19 cellular contexts compared by ENCODE assay signal in genomic region chr17:74153456-74153810, GRCh38. TPM values are rescaled to one million over a fixed set of nuclear protein-coding genes. Genes with fewer than 3 reads are reported as not detected.
DNase-seq lines count a peak whose midpoint lies in the region; ATAC-seq, FAIRE-seq and TF ChIP-seq lines count a peak whose summit lies in the region.
"Had no signal": no experiment of that assay in that cellular context is flagged by ENCODE, and none has a peak within 500 bp of the region (broad histone marks: within the 10 kb centered on the region; RNA-seq: fewer than 3 reads in every experiment).

No MANE protein-coding gene starts in this region.

- H3K9me3 ChIP-seq in H1 (ENCODE audit: insufficient read depth in 2 of 2, low read depth in 1 of 2, low read length in 1 of 2): no peaks in the 10 kb centered on the region
- peaks cover 0 to 2% (median 0%) of the 10 kb centered on the region in 11 donors for H3K9me3 ChIP-seq in heart right ventricle
- H3K9me3 ChIP-seq: BLaER1 had no signal

- H2BK5ac ChIP-seq in H1 (ENCODE audit: low read depth, low read length): no peak overlapping the region

- H3K79me1 ChIP-seq in H1 (ENCODE audit: low read depth, low read length): no peaks in the 10 kb centered on the region

- H3K4me3 ChIP-seq in H1 (ENCODE audit: extremely low read depth in 1 of 4, insufficient read depth in 2 of 4, low read depth in 3 of 4, low read length in 4 of 4) (no peak overlapping the region), heart right ventricle (no peak overlapping the region)
- H3K4me3 ChIP-seq: BLaER1 had no signal

- intact Hi-C loops in heart right ventricle (cut with DNase I): no loop called here

- TF ChIP-seq RAD21 in H1 (IDR thresholded peaks at IDR 0.05 in 1 of 2, conservative IDR thresholded peaks at IDR 0.05 in 1 of 2; ENCODE audit: low read depth in 2 of 2, low read length in 2 of 2): no peak

- no peaks in the 10 kb centered on the region for H3K4me1 Mint-ChIP-seq in activated CD8-positive, alpha-beta memory T cell treated with anti-CD3 and anti-CD28 coated beads, Interleukin-2, amount 10 ng/mL, durations not matched to agents 7 days and 5 days
- H3K4me1 Mint-ChIP-seq: CD14-positive monocyte; CD4-positive, alpha-beta memory T cell had no signal

- no peak overlapping the region for H3K4me3 Mint-ChIP-seq in activated CD8-positive, alpha-beta memory T cell treated with anti-CD3 and anti-CD28 coated beads, Interleukin-2, amount 10 ng/mL, durations not matched to agents 7 days and 5 days
- H3K4me3 Mint-ChIP-seq: CD14-positive monocyte; CD4-positive, alpha-beta memory T cell had no signal

- no peak for FAIRE-seq in H1 (lab: Jason Lieb, UNC)
- FAIRE-seq: GM12892, H54, HTR-8/SVneo had no signal

- no peak overlapping the region for H2AFZ ChIP-seq in H1 (ENCODE audit: low read length)

- H4K5ac ChIP-seq in H1 (ENCODE audit: insufficient read length, low read depth, low read length): no peak overlapping the region

- no peaks in the 10 kb centered on the region for H3K79me2 ChIP-seq in H1 (ENCODE audit: control insufficient read depth in 1 of 2, insufficient read depth in 2 of 2, low read length in 2 of 2)

- H2BK15ac ChIP-seq in H1 (ENCODE audit: low read length): 0 out of 2 replicates have a peak overlapping the region, but pooled peaks have one; percentile 46

- no peaks in the 10 kb centered on the region for H3K9me3 Mint-ChIP-seq in activated CD8-positive, alpha-beta memory T cell treated with anti-CD3 and anti-CD28 coated beads, Interleukin-2, amount 10 ng/mL, durations not matched to agents 7 days and 5 days (ENCODE audit: low read depth)

- TF ChIP-seq EP300 in H1 (IDR thresholded peaks at IDR 0.05; ENCODE audit: borderline replicate concordance in 1 of 2, low read depth in 2 of 2, low read length in 2 of 2): no peak

- no peak overlapping the region for H4K8ac ChIP-seq in H1 (ENCODE audit: extremely low read depth, insufficient read depth, low read length)

- H2AK5ac ChIP-seq in H1 (ENCODE audit: low read depth, low read length): no peak overlapping the region

- ATAC-seq in activated CD8-positive, alpha-beta memory T cell treated with anti-CD3 and anti-CD28 coated beads, Interleukin-2, amount 10 ng/mL, durations not matched to agents 7 days and 5 days: no peak
- no peak for ATAC-seq in heart right ventricle

- CTCF ChIA-PET in activated CD8-positive, alpha-beta memory T cell treated with anti-CD3 and anti-CD28 coated beads, Interleukin-2, amount 10 ng/mL, durations not matched to agents 7 days and 5 days (lab: Charles Lee): no interaction called here
- CTCF ChIA-PET in H1 (lab: Charles Lee; ENCODE audit: partially characterized antibody): interaction anchor here (0.6 to 2.2 kb wide), 21 partner anchors 8 to 996 kb away, joined by 3 to 17 read pairs (median 4); no protein-coding TSS in a partner anchor

- H3K36me3 Mint-ChIP-seq in activated CD8-positive, alpha-beta memory T cell treated with anti-CD3 and anti-CD28 coated beads, Interleukin-2, amount 10 ng/mL, durations not matched to agents 7 days and 5 days: no peaks in the 10 kb centered on the region
- H3K36me3 Mint-ChIP-seq: CD14-positive monocyte; CD4-positive, alpha-beta memory T cell had no signal

- H3K14ac ChIP-seq in H1 (ENCODE audit: insufficient read length): no peak overlapping the region

- no peak overlapping the region for H2BK12ac ChIP-seq in H1 (ENCODE audit: low read depth, low read length)

- no peak overlapping the region for H2BK120ac ChIP-seq in H1 (replicated peaks; ENCODE audit: low read depth, low read length)

- peak; percentile 16 for DNase-seq in activated CD8-positive, alpha-beta memory T cell treated with anti-CD3 and anti-CD28 coated beads, Interleukin-2, amount 10 ng/mL, durations not matched to agents 7 days and 5 days
- no peak for DNase-seq in activated CD8-positive, alpha-beta memory T cell treated with anti-CD3 and anti-CD28 coated beads, Interleukin-2, amount 50 U/mL, for 4 hours
- DNase-seq in H1 (ENCODE audit: low read depth in 1 of 2, low spot score in 2 of 2) (peak in 1 of 2 experiments; percentile 8), mesenteric fat pad (ENCODE audit: low spot score) (peak; percentile 47), 8988T (no peak), heart right ventricle (no peak), NCI-H2029 treated with DMSO at 0.1 percent for 48 hours (lab: John Stamatoyannopoulos, UW) (no peak)
- DNase-seq: CD4-positive, alpha-beta memory T cell; DMS153; DMS79; GDM1; HCEC 1CT; IMR-90 had no signal

- no peak overlapping the region for H2BK20ac ChIP-seq in H1 (ENCODE audit: low read length)

- TF ChIP-seq POLR2A in H1 (IDR thresholded peaks at IDR 0.05; ENCODE audit: control extremely low read depth in 1 of 2, low read depth in 2 of 2, low read length in 2 of 2): no peak

- no peak overlapping the region for H3K9ac ChIP-seq in H1 (replicated peaks in 1 of 4; ENCODE audit: extremely low read depth in 1 of 4, low read depth in 3 of 4, low read length in 3 of 4)
- H3K9ac ChIP-seq: BLaER1 had no signal

- H3K4me1 ChIP-seq in H1 (replicated peaks in 1 of 4; ENCODE audit: control insufficient read depth in 3 of 4, insufficient read depth in 4 of 4, low read length in 3 of 4): peaks cover 0 to 9% (median 2%) of the 10 kb centered on the region in 4 experiments; a peak in 1 of 7 replicates
- H3K4me1 ChIP-seq in heart right ventricle: no peaks in the 10 kb centered on the region

- no peak overlapping the region for H3K23ac ChIP-seq in H1 (ENCODE audit: insufficient read length)

- H3K27me3 Mint-ChIP-seq in activated CD8-positive, alpha-beta memory T cell treated with anti-CD3 and anti-CD28 coated beads, Interleukin-2, amount 10 ng/mL, durations not matched to agents 7 days and 5 days: peaks cover 7% of the 10 kb centered on the region

- no peak overlapping the region for H3K4ac ChIP-seq in H1 (replicated peaks; ENCODE audit: insufficient read length, low read depth, low read length)

- 82% methylated on average over 4 of the region's 4 CpGs; no CpG with 5 or more reads in 1 of the 2 experiments for WGBS in H1 (ENCODE audit: extremely low coverage in 1 of 2, insufficient coverage in 1 of 2, insufficient read length in 1 of 2, insufficient replicate concordance in 2 of 2, low coverage in 1 of 2, low lambda C conversion rate in 2 of 2, missing lambda C conversion rate in 1 of 2), 2 experiments
- 90 to 91% methylated on average over 4 of the region's 4 CpGs for WGBS in heart right ventricle, 2 donors

- H3K27ac Mint-ChIP-seq in activated CD8-positive, alpha-beta memory T cell treated with anti-CD3 and anti-CD28 coated beads, Interleukin-2, amount 10 ng/mL, durations not matched to agents 7 days and 5 days: no peak overlapping the region
- H3K27ac Mint-ChIP-seq: CD14-positive monocyte; CD4-positive, alpha-beta memory T cell had no signal

- H4K20me1 ChIP-seq in H1 (replicated peaks in 1 of 2; ENCODE audit: control insufficient read depth in 1 of 2, insufficient read depth in 2 of 2, low read length in 2 of 2): no peaks in the 10 kb centered on the region
- H4K20me1 ChIP-seq: BLaER1 had no signal

- no peak overlapping the region for H3K56ac ChIP-seq in H1 (replicated peaks; ENCODE audit: insufficient read length, low read depth, low read length)

- H4K91ac ChIP-seq in H1 (replicated peaks; ENCODE audit: insufficient read length, low read length): no peak overlapping the region

- POLR2A ChIA-PET in H1 (lab: Charles Lee; ENCODE audit: partially characterized antibody): interaction anchor here (1.0 to 1.1 kb wide), 2 partner anchors 11 to 34 kb away, joined by 3 read pairs; no protein-coding TSS in a partner anchor

- H3K4me2 ChIP-seq in H1 (ENCODE audit: insufficient read depth in 1 of 2, low read depth in 2 of 2, low read length in 2 of 2): no peak overlapping the region
- H3K4me2 ChIP-seq: BLaER1 had no signal

- TF ChIP-seq CTCF in H1 (IDR thresholded peaks at IDR 0.05; ENCODE audit: control extremely low read depth in 1 of 3, insufficient read depth in 1 of 3, low read depth in 1 of 3, low read length in 3 of 3) (no peak), heart right ventricle (IDR thresholded peaks at IDR 0.05) (no peak)

- no peaks in the 10 kb centered on the region for H3K23me2 ChIP-seq in H1 (ENCODE audit: low read depth, low read length)

- H3K27ac ChIP-seq in H1 (ENCODE audit: low read depth, low read length): no peak overlapping the region
- H3K27ac ChIP-seq in heart right ventricle: no peak overlapping the region
- H3K27ac ChIP-seq: 22Rv1, BLaER1 had no signal

- H3K36me3 ChIP-seq in H1 (ENCODE audit: control insufficient read depth in 2 of 4, insufficient read depth in 4 of 4, low read length in 3 of 4): no peaks in the 10 kb centered on the region
- H3K36me3 ChIP-seq in heart right ventricle: no peaks in the 10 kb centered on the region
- H3K36me3 ChIP-seq: BLaER1 had no signal

- H3K18ac ChIP-seq in H1 (ENCODE audit: extremely low read depth, low read length): no peak overlapping the region

- H3K27me3 ChIP-seq in H1 (replicated peaks in 1 of 4; ENCODE audit: control insufficient read depth in 3 of 4, extremely low read depth in 1 of 4, insufficient read depth in 3 of 4, low read length in 3 of 4): 0 out of 7 replicates have a peak, but pooled peaks cover 0 to 3% (median 0%) of the 10 kb centered on the region in 4 experiments
- peaks cover 0 to 52% (median 22%) of the 10 kb centered on the region in 7 donors for H3K27me3 ChIP-seq in heart right ventricle
- H3K27me3 ChIP-seq: BLaER1 had no signal

RNA-seq across cellular contexts. Expression of gene RPL38, which starts 50.0 kb away (rescaled TPM):
- total RNA-seq in activated CD8-positive, alpha-beta memory T cell treated with anti-CD3 and anti-CD28 coated beads, Interleukin-2, amount 10 ng/mL, durations not matched to agents 7 days and 5 days: 100 to 1,000 TPM; 921 to 988 TPM
- 1,195 and 1,222 TPM in 2 replicates for total RNA-seq in H1 (2021; fragmentation: NEBNext Ultra II Directional; extraction: Animal tissue kit (Norgen Biotek cat#: 25700))
- 412 and 510 TPM in 2 replicates for polyA plus RNA-seq in H1 (2011; rRNA removed)
- 1,085 TPM for polyA plus RNA-seq in H1 (2011; cell fraction: cytosol; rRNA removed)
- 1,333 TPM for polyA plus RNA-seq in H1 (2011; cell fraction: nucleus; rRNA removed)
- 3,837 to 6,357 TPM (median 4,194 TPM) in 4 replicates for polyA plus RNA-seq in H1 (2012, experiment 1 of 2)
- 920 TPM for polyA plus RNA-seq in H1 (2012, experiment 2 of 2)
- 4,258 TPM for polyA plus RNA-seq in H1 (2013, experiment 1 of 2)
- polyA plus RNA-seq in H1 (2013, experiment 2 of 2): 4,313 TPM
- polyA minus RNA-seq in H1 (2011; rRNA and poly(A)+ RNA removed): 802 and 987 TPM in 2 replicates
- 425 TPM for polyA minus RNA-seq in H1 (2011; cell fraction: cytosol; rRNA and poly(A)+ RNA removed)
- 337 TPM for polyA minus RNA-seq in H1 (2011; cell fraction: nucleus; rRNA and poly(A)+ RNA removed)
- total RNA-seq in mesenteric fat pad: 642 TPM
- 100 to 1,000 TPM; 661 to 847 (median 735) TPM for total RNA-seq in heart right ventricle
- polyA plus RNA-seq in heart right ventricle: 1,000 to 10,000 TPM; 1,527 to 2,186 TPM

RNA-seq across cellular contexts. Expression of gene TTYH2, which starts 59.9 kb away (rescaled TPM):
- 10 to 100 TPM in 1 of 2 experiments, 1 to 10 TPM in 1; 7.1 to 12.8 TPM for total RNA-seq in activated CD8-positive, alpha-beta memory T cell treated with anti-CD3 and anti-CD28 coated beads, Interleukin-2, amount 10 ng/mL, durations not matched to agents 7 days and 5 days
- 3.2 and 3.7 TPM in 2 replicates for total RNA-seq in H1 (2021; fragmentation: NEBNext Ultra II Directional; extraction: Animal tissue kit (Norgen Biotek cat#: 25700))
- 9.2 and 17.3 TPM in 2 replicates for polyA plus RNA-seq in H1 (2011; rRNA removed)
- polyA plus RNA-seq in H1 (2011; cell fraction: cytosol; rRNA removed): 7.6 TPM
- 16.4 TPM for polyA plus RNA-seq in H1 (2011; cell fraction: nucleus; rRNA removed)
- polyA plus RNA-seq in H1 (2012, experiment 1 of 2): 3.1 to 4.0 TPM (median 3.4 TPM) in 4 replicates
- 3.2 TPM for polyA plus RNA-seq in H1 (2012, experiment 2 of 2)
- polyA plus RNA-seq in H1 (2013, experiment 1 of 2): 5.3 TPM
- polyA plus RNA-seq in H1 (2013, experiment 2 of 2): 5.8 TPM
- polyA minus RNA-seq in H1 (2011; rRNA and poly(A)+ RNA removed): 7.4 and 9.7 TPM in 2 replicates
- 3.1 TPM for polyA minus RNA-seq in H1 (2011; cell fraction: cytosol; rRNA and poly(A)+ RNA removed)
- 8.3 TPM for polyA minus RNA-seq in H1 (2011; cell fraction: nucleus; rRNA and poly(A)+ RNA removed)
- 5.6 TPM for total RNA-seq in mesenteric fat pad
- 10 to 100 TPM; 20.9 to 36.3 (median 26.1) TPM for total RNA-seq in heart right ventricle
- 10 to 100 TPM in 1 of 2 donors, 1 to 10 TPM in 1; 8.6 to 20.6 TPM for polyA plus RNA-seq in heart right ventricle

Comparison
In these comparisons a context has a peak if more than half of its experiments do, and no peak if none do; other contexts are left out.
1. DNase-seq: peak in activated CD8-positive, alpha-beta memory T cell treated with anti-CD3 and anti-CD28 coated beads, Interleukin-2, amount 10 ng/mL, durations not matched to agents 7 days and 5 days (single experiment) and mesenteric fat pad (single experiment); none in activated CD8-positive, alpha-beta memory T cell treated with anti-CD3 and anti-CD28 coated beads, Interleukin-2, amount 50 U/mL, for 4 hours (single experiment), 8988T (single experiment), heart right ventricle (0 of 2) and NCI-H2029 treated with DMSO at 0.1 percent for 48 hours (single experiment).